Comparison of ENCODE assay signal across 24 cellular contexts in the genomic region with DNA sequence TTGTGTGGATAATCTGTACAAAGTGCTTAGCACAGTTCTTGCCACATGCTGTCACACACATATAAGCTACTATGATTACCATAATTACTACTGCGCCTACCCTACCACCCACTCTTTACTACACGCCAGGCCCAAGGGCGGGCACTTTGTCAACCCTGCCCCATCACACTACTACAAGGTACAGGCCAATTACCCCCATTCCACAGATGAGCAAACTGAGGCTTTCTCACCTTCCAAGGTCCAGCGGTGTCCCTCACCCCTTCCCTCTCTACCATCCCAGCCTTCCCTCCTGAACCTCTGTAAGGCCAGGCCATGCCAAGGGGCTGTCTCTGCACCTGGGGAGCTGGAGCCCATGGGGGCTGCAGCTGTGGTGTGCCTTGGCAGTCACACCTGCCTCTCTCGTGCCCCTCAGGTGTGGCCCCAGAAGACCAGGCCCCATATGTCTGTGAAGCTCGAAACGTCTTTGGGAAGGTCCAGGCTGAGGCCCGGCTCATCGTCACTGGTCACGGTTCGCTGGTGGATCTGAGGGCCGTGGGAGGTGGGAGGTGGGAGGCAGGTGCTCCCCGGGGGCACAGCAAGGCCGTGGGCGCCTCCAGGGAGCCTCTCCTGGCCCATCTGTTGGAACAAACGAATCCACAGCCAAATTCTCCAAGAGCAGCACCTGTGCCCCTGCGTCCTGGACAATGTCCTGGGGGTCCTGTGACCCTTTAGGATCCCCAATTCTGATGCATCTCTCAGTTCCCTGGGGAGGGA. TPM values are rescaled to one million over a fixed set of nuclear protein-coding genes. Genes with fewer than 3 reads are reported as not detected.
"Had no signal": no experiment of that assay in that cellular context is flagged by ENCODE, and none has a peak within 500 bp of the region (broad histone marks: within the 10 kb centered on the region; RNA-seq: fewer than 3 reads in every experiment).

No MANE protein-coding gene starts in this region.

- H3K4me1 ChIP-seq: breast epithelium had no signal

- DNase-seq: activated B cell treated with CpG ODN at 0.5 μM for 24 hours; activated CD4-positive, alpha-beta memory T cell treated with anti-CD3 and anti-CD28 coated beads for 36 hours; activated CD4-positive, alpha-beta T cell treated with anti-CD3 and anti-CD28 coated beads for 4 hours; activated effector memory CD4-positive, alpha-beta T cell treated with Interleukin-2 at 50 U/mL for 16 hours; activated naive CD4-positive, alpha-beta T cell treated with anti-CD3 and anti-CD28 coated beads for 36 hours; activated naive CD8-positive, alpha-beta T cell treated with anti-CD3 and anti-CD28 coated beads, Interleukin-2, amount 10 ng/mL, durations not matched to agents 7 days and 5 days; activated T-cell treated with anti-CD3 and anti-CD28 coated beads, Interleukin-2, amount 50 U/mL, for 48 hours; amniotic stem cell; effector memory CD8-positive, alpha-beta T cell; islet precursor cell; naive thymus-derived CD4-positive, alpha-beta T cell; stimulated activated CD4-positive, alpha-beta T cell treated with anti-CD3 and anti-CD28 coated beads, Interleukin-15, amount 100 ng/mL, for 24 hours; stimulated activated CD8-positive, alpha-beta memory T cell treated with anti-CD3 and anti-CD28 coated beads, Interleukin-4, amount 100 ng/mL, for 48 hours; stimulated activated naive B cell treated with anti-CD40 and anti-IgM and Interleukin-4, amounts not matched to agents 10 μg/mL and 1 μg/mL and 100 μg/mL, for 72 hours; T-helper 1 cell had no signal

- H3K9me3 Mint-ChIP-seq: activated B cell treated with CpG ODN at 0.5 μM for 24 hours; activated CD4-positive, alpha-beta memory T cell treated with anti-CD3 and anti-CD28 coated beads for 36 hours; activated naive CD4-positive, alpha-beta T cell treated with anti-CD3 and anti-CD28 coated beads for 36 hours; activated naive CD8-positive, alpha-beta T cell treated with anti-CD3 and anti-CD28 coated beads, Interleukin-2, amount 10 ng/mL, durations not matched to agents 7 days and 5 days; central memory CD8-positive, alpha-beta T cell; effector memory CD8-positive, alpha-beta T cell; neural progenitor cell; stimulated activated naive B cell treated with anti-CD40 and anti-IgM and Interleukin-4, amounts not matched to agents 10 μg/mL and 1 μg/mL and 100 μg/mL, for 72 hours had no signal

- H3K9me3 ChIP-seq: breast epithelium, heart right ventricle, transverse colon had no signal

- H3K36me3 Mint-ChIP-seq: activated CD4-positive, alpha-beta memory T cell treated with anti-CD3 and anti-CD28 coated beads for 36 hours; activated naive CD8-positive, alpha-beta T cell treated with anti-CD3 and anti-CD28 coated beads, Interleukin-2, amount 10 ng/mL, durations not matched to agents 7 days and 5 days; naive thymus-derived CD4-positive, alpha-beta T cell; neural progenitor cell; stimulated activated naive B cell treated with anti-CD40 and anti-IgM and Interleukin-4, amounts not matched to agents 10 μg/mL and 1 μg/mL and 100 μg/mL, for 72 hours had no signal

- H3K4me1 Mint-ChIP-seq: activated B cell treated with CpG ODN at 0.5 μM for 24 hours; activated naive CD8-positive, alpha-beta T cell treated with anti-CD3 and anti-CD28 coated beads, Interleukin-2, amount 10 ng/mL, durations not matched to agents 7 days and 5 days had no signal

- FAIRE-seq: colon, urothelium cell line had no signal

- H3K9ac ChIP-seq: neural progenitor cell had no signal

- H3K4me3 Mint-ChIP-seq: activated B cell treated with CpG ODN at 0.5 μM for 24 hours; activated CD4-positive, alpha-beta memory T cell treated with anti-CD3 and anti-CD28 coated beads for 36 hours; activated naive CD4-positive, alpha-beta T cell treated with anti-CD3 and anti-CD28 coated beads for 36 hours; activated naive CD8-positive, alpha-beta T cell treated with anti-CD3 and anti-CD28 coated beads, Interleukin-2, amount 10 ng/mL, durations not matched to agents 7 days and 5 days; central memory CD8-positive, alpha-beta T cell; effector memory CD8-positive, alpha-beta T cell; naive thymus-derived CD4-positive, alpha-beta T cell; neural progenitor cell; stimulated activated naive B cell treated with anti-CD40 and anti-IgM and Interleukin-4, amounts not matched to agents 10 μg/mL and 1 μg/mL and 100 μg/mL, for 72 hours had no signal

- H3K27ac Mint-ChIP-seq: activated B cell treated with CpG ODN at 0.5 μM for 24 hours; activated CD4-positive, alpha-beta memory T cell treated with anti-CD3 and anti-CD28 coated beads for 36 hours; activated naive CD4-positive, alpha-beta T cell treated with anti-CD3 and anti-CD28 coated beads for 36 hours; activated naive CD8-positive, alpha-beta T cell treated with anti-CD3 and anti-CD28 coated beads, Interleukin-2, amount 10 ng/mL, durations not matched to agents 7 days and 5 days; effector memory CD8-positive, alpha-beta T cell; neural progenitor cell; progenitor cell of endocrine pancreas; stimulated activated naive B cell treated with anti-CD40 and anti-IgM and Interleukin-4, amounts not matched to agents 10 μg/mL and 1 μg/mL and 100 μg/mL, for 72 hours had no signal

- H3K27me3 ChIP-seq: neural progenitor cell had no signal

- ATAC-seq: effector memory CD8-positive, alpha-beta T cell; naive thymus-derived CD4-positive, alpha-beta T cell; stimulated activated naive B cell treated with anti-CD40 and anti-IgM and Interleukin-4, amounts not matched to agents 10 μg/mL and 1 μg/mL and 100 μg/mL, for 72 hours had no signal

- H3K36me3 ChIP-seq: breast epithelium, neural progenitor cell, transverse colon had no signal

- H3K4me2 ChIP-seq: neural progenitor cell, smooth muscle cell had no signal

- H3K4me3 ChIP-seq: breast epithelium, neural progenitor cell, smooth muscle cell, transverse colon had no signal

- H3K27ac ChIP-seq: neural progenitor cell had no signal

RNA-seq across cellular contexts. Expression of a gene that starts 54.6 kb away (rescaled TPM):
- total RNA-seq: activated B cell treated with CpG ODN at 0.5 μM for 24 hours; activated CD4-positive, alpha-beta memory T cell treated with anti-CD3 and anti-CD28 coated beads for 36 hours; activated naive CD4-positive, alpha-beta T cell treated with anti-CD3 and anti-CD28 coated beads for 36 hours; activated naive CD8-positive, alpha-beta T cell treated with anti-CD3 and anti-CD28 coated beads, Interleukin-2, amount 10 ng/mL, durations not matched to agents 7 days and 5 days; naive thymus-derived CD4-positive, alpha-beta T cell had no signal
- polyA plus RNA-seq: naive thymus-derived CD4-positive, alpha-beta T cell; smooth muscle cell had no signal
